ENCODE assay signal across 34 cellular contexts in genomic region chr1:68704800-68705443, GRCh38.
"Had no signal": no experiment of that assay in that cellular context is flagged by ENCODE, and none has a peak within 500 bp of the region (broad histone marks: within the 10 kb centered on the region; RNA-seq: fewer than 3 reads in every experiment).

No MANE protein-coding gene starts in this region.

- H3K4me2 ChIP-seq: KMS-11 had no signal

- H3K4me3 ChIP-seq: adrenal gland, body of pancreas, breast epithelium, Peyer's patch, SJSA1 had no signal

- H3K36me3 Mint-ChIP-seq: activated naive CD8-positive, alpha-beta T cell treated with anti-CD3 and anti-CD28 coated beads, Interleukin-2, amount 10 ng/mL, durations not matched to agents 7 days and 5 days had no signal

- H3K4me1 Mint-ChIP-seq: activated CD4-positive, alpha-beta T cell treated with anti-CD3 and anti-CD28 coated beads, Interleukin-2, amount 10 ng/mL, durations not matched to agents 24 days and 14 days; activated naive CD8-positive, alpha-beta T cell treated with anti-CD3 and anti-CD28 coated beads, Interleukin-2, amount 10 ng/mL, durations not matched to agents 7 days and 5 days; activated T-helper 17 cell treated with anti-CD3 and anti-CD28 coated beads, Interleukin-2, amount 50 U/mL, for 72 hours had no signal

- ATAC-seq: activated CD8-positive, alpha-beta T cell treated with anti-CD3 and anti-CD28 coated beads for 36 hours; activated T-cell treated with anti-CD3 and anti-CD28 coated beads, Interleukin-2, amount 50 U/mL, for 72 hours; activated T-helper 17 cell treated with anti-CD3 and anti-CD28 coated beads, Interleukin-2, amount 50 U/mL, for 72 hours; body of pancreas had no signal

- H3K9me3 ChIP-seq: adrenal gland, SJSA1 had no signal

- H3K27ac Mint-ChIP-seq: activated CD4-positive, alpha-beta T cell treated with anti-CD3 and anti-CD28 coated beads, Interleukin-2, amount 10 ng/mL, durations not matched to agents 24 days and 14 days; activated CD8-positive, alpha-beta T cell treated with anti-CD3 and anti-CD28 coated beads for 36 hours; activated naive CD8-positive, alpha-beta T cell treated with anti-CD3 and anti-CD28 coated beads, Interleukin-2, amount 10 ng/mL, durations not matched to agents 7 days and 5 days; activated T-cell treated with anti-CD3 and anti-CD28 coated beads, Interleukin-2, amount 50 U/mL, for 72 hours; activated T-helper 17 cell treated with anti-CD3 and anti-CD28 coated beads, Interleukin-2, amount 50 U/mL, for 72 hours had no signal

- H3K4me3 Mint-ChIP-seq: activated CD4-positive, alpha-beta T cell treated with anti-CD3 and anti-CD28 coated beads, Interleukin-2, amount 10 ng/mL, durations not matched to agents 24 days and 14 days; activated CD8-positive, alpha-beta T cell treated with anti-CD3 and anti-CD28 coated beads for 36 hours; activated naive CD8-positive, alpha-beta T cell treated with anti-CD3 and anti-CD28 coated beads, Interleukin-2, amount 10 ng/mL, durations not matched to agents 7 days and 5 days; activated T-cell treated with anti-CD3 and anti-CD28 coated beads, Interleukin-2, amount 50 U/mL, for 72 hours; activated T-helper 17 cell treated with anti-CD3 and anti-CD28 coated beads, Interleukin-2, amount 50 U/mL, for 72 hours had no signal

- H3K9ac ChIP-seq: KMS-11 had no signal

- H3K27me3 ChIP-seq: adrenal gland, body of pancreas, breast epithelium, Peyer's patch had no signal

- H3K36me3 ChIP-seq: adrenal gland, breast epithelium, Peyer's patch, SJSA1, WERI-Rb-1 had no signal

- H3K27ac ChIP-seq: adrenal gland, body of pancreas, breast epithelium, KMS-11, Peyer's patch, SJSA1, WERI-Rb-1 had no signal

- DNase-seq: activated CD4-positive, alpha-beta T cell treated with anti-CD3 and anti-CD28 coated beads for 1 hour; activated CD4-positive, alpha-beta T cell treated with anti-CD3 and anti-CD28 coated beads, Interleukin-2, amount 10 ng/mL, durations not matched to agents 24 days and 14 days; activated CD4-positive, alpha-beta T cell treated with anti-CD3 and anti-CD28 coated beads, Interleukin-2, amount 50 U/mL, for 4 hours; activated CD4-positive, CD25-positive, alpha-beta regulatory T cell; activated CD8-positive, alpha-beta T cell treated with anti-CD3 and anti-CD28 coated beads for 36 hours; activated effector memory CD4-positive, alpha-beta T cell treated with anti-CD3 and anti-CD28 coated beads, Interleukin-2, amount 50 U/mL, for 16 hours; activated naive CD4-positive, alpha-beta T cell; activated naive CD4-positive, alpha-beta T cell treated with anti-CD3 and anti-CD28 coated beads, Interleukin-2, amount 50 U/mL, for 16 hours; activated naive CD8-positive, alpha-beta T cell treated with anti-CD3 and anti-CD28 coated beads, Interleukin-2, amount 10 ng/mL, durations not matched to agents 7 days and 5 days; activated T-cell treated with anti-CD3 and anti-CD28 coated beads, Interleukin-2, amount 50 U/mL, for 1 hour; activated T-cell treated with anti-CD3 and anti-CD28 coated beads, Interleukin-2, amount 50 U/mL, for 72 hours; adrenal gland; body of pancreas; MM.1S; MV-4-11; NCI-H1092; NCI-H1436 treated with DMSO at 0.1 percent for 48 hours; NCI-H187; NCI-H2029 treated with DMSO at 0.1 percent for 48 hours; NCI-H2107; NCI-H2171; NCI-H524; NCI-H69; NCI-H82; PC-3; Peyer's patch; RPMI8226; SHP77 treated with DMSO at 0.1 percent for 48 hours; T1000; WERI-Rb-1 had no signal

- H3K27me3 Mint-ChIP-seq: activated CD4-positive, alpha-beta T cell treated with anti-CD3 and anti-CD28 coated beads, Interleukin-2, amount 10 ng/mL, durations not matched to agents 24 days and 14 days; activated CD8-positive, alpha-beta T cell treated with anti-CD3 and anti-CD28 coated beads for 36 hours; activated naive CD8-positive, alpha-beta T cell treated with anti-CD3 and anti-CD28 coated beads, Interleukin-2, amount 10 ng/mL, durations not matched to agents 7 days and 5 days; activated T-helper 17 cell treated with anti-CD3 and anti-CD28 coated beads, Interleukin-2, amount 50 U/mL, for 72 hours had no signal

- H3K4me1 ChIP-seq: adrenal gland, breast epithelium, Peyer's patch, SJSA1 had no signal
